In the genomic region with DNA sequence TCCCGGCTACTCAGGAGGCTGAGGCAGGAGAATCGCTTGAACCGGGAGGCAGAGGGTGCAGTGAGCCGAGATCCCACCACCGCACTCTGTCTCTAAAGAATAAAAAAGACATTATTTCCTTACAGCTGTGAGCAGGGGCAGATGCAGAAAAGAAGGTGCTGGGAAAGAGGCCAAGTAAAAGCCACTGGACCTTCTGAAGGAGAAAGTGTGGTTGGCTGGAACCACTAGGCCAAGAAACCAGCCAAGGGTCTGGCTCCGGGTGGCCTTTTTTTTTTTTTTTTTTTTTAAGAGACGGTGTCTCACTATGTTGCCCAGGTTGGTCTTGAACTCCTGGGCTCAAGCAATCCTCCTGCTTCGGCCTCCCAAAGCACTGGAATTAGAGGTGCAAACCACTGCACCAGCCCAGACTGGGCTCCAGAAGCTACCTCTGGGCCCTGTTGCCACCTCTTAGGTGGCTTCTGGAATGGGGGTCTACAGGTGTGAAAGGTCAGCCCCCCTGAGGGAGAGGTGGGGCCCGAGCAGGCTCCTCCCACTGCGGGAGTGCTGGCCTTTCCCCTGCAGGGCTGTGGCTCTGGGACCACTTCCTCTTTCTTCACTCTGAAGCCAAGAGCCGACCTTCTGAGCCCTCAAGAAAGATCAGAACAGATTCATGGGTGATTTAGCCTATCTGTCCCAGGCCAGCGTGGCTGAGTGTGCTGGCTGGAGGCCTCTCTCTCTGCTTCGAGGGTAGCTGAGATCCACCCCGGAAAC, we compare ENCODE assay signal across 8 cellular contexts. TPM values are rescaled to one million over a fixed set of nuclear protein-coding genes. Genes with fewer than 3 reads are reported as not detected.
DNase-seq lines count a peak whose midpoint lies in the region; ATAC-seq and TF ChIP-seq lines count a peak whose summit lies in the region.

Gene FGD2, plus strand, starts transcription at position 595 of the 750 bp plus-strand sequence. CDS start 163 bp downstream, outside the sequence.

- H3K4me1 ChIP-seq in breast epithelium (no peaks in the 10 kb centered on the region), mammary epithelial cell (ENCODE audit: insufficient read depth, low read length) (no peaks in the 10 kb centered on the region), muscle layer of colon (ENCODE audit: insufficient read depth, low read length) (no peaks in the 10 kb centered on the region)

- H3K9me3 ChIP-seq in breast epithelium: no peaks in the 10 kb centered on the region
- no peaks in the 10 kb centered on the region for H3K9me3 ChIP-seq in mammary epithelial cell (replicated peaks; ENCODE audit: insufficient read depth, low read length)
- H3K9me3 ChIP-seq in muscle layer of colon (ENCODE audit: low read length): no peaks in the 10 kb centered on the region

- WGBS in mammary epithelial cell (ENCODE audit: low coverage, missing lambda C conversion rate): 83% methylated on average over 13 of the region's 14 CpGs

- peak; percentile 59 for ATAC-seq in HG03066 (IDR thresholded peaks at IDR 0.05; ENCODE audit: low read depth, unreplicated experiment)
- ATAC-seq in activated B cell treated with CpG ODN at 0.5 μM for 24 hours (ENCODE audit: low read depth): peak; percentile 73

- DNase-seq in breast epithelium (ENCODE audit: low spot score in 2 of 2) (no peak), mammary epithelial cell (no peak), activated B cell treated with CpG ODN at 0.5 μM for 24 hours (peak; percentile 75), NCI-H1092 (lab: John Stamatoyannopoulos, UW) (no peak), DMS153 treated with DMSO at 0.1 percent for 48 hours (lab: John Stamatoyannopoulos, UW; ENCODE audit: unreplicated experiment) (no peak), NCI-H1436 treated with DMSO at 0.1 percent for 48 hours (lab: John Stamatoyannopoulos, UW) (no peak)

- BruUV-seq in mammary epithelial cell (replicated peaks; lab: Mats Ljungman, UMichigan): no TSS peak

- H3K9ac ChIP-seq in mammary epithelial cell (ENCODE audit: insufficient read depth, low read length): no peak within 1 kb of the TSS
- no peak within 1 kb of the TSS for H3K9ac ChIP-seq in muscle layer of colon (ENCODE audit: low read length)

- POLR2A ChIA-PET in activated B cell treated with CpG ODN at 0.5 μM for 24 hours (lab: Charles Lee): interaction anchor here (0.7 to 8.5 kb wide), 24 partner anchors 9 to 815 kb away, joined by 3 to 209 read pairs (median 6); partner anchors contain the start of genes C6orf89, MTCH1, PIM1 and PPIL1

- H3K27ac Mint-ChIP-seq in activated B cell treated with CpG ODN at 0.5 μM for 24 hours: peak within 1 kb of the TSS; percentile 92

- dilution Hi-C loops in mammary epithelial cell (cut with HindIII; ENCODE audit: low sequenced_read_pairs): no loop called here

- peak within 1 kb of the TSS; percentile 100 for H3K4me3 Mint-ChIP-seq in activated B cell treated with CpG ODN at 0.5 μM for 24 hours

- in situ Hi-C loops in mammary epithelial cell (cut with MboI; ENCODE audit: low sequenced_read_pairs in 2 of 2): loop anchor here (10.0 kb wide), 2 partner anchors 130 to 230 kb away; partner anchors contain the start of gene PPIL1 (in 1 of the 2)

- no peaks in the 10 kb centered on the region for H3K9me3 Mint-ChIP-seq in activated B cell treated with CpG ODN at 0.5 μM for 24 hours

- no peaks in the 10 kb centered on the region for H3K27me3 Mint-ChIP-seq in activated B cell treated with CpG ODN at 0.5 μM for 24 hours

- peaks cover 84% of the 10 kb centered on the region for H3K4me1 Mint-ChIP-seq in activated B cell treated with CpG ODN at 0.5 μM for 24 hours

- TF ChIP-seq POLR2A in breast epithelium (IDR thresholded peaks at IDR 0.05): no peak

- no peaks in the 10 kb centered on the region for H4K20me1 ChIP-seq in mammary epithelial cell (ENCODE audit: insufficient read depth, low read length)

- no peaks in the 10 kb centered on the region for H3K36me3 ChIP-seq in breast epithelium
- H3K36me3 ChIP-seq in mammary epithelial cell (ENCODE audit: insufficient read depth, low read length): no peaks in the 10 kb centered on the region
- no peaks in the 10 kb centered on the region for H3K36me3 ChIP-seq in muscle layer of colon (ENCODE audit: insufficient read depth, low read length)

- H3K36me3 Mint-ChIP-seq in activated B cell treated with CpG ODN at 0.5 μM for 24 hours (ENCODE audit: low read depth): peaks cover 45% of the 10 kb centered on the region

- TF ChIP-seq CTCF in breast epithelium (IDR thresholded peaks at IDR 0.05) (no peak), mammary epithelial cell (conservative IDR thresholded peaks at IDR 0.05 in 1 of 2, IDR thresholded peaks at IDR 0.05 in 1 of 2; ENCODE audit: extremely low read depth in 1 of 2, insufficient read depth in 1 of 2, low read depth in 1 of 2, low read length in 2 of 2) (no peak), activated B cell treated with CpG ODN at 0.5 μM for 24 hours (IDR thresholded peaks at IDR 0.05) (no peak)

- H3K27ac ChIP-seq in breast epithelium (no peak within 1 kb of the TSS), mammary epithelial cell (ENCODE audit: insufficient read depth, low read depth, low read length) (no peak within 1 kb of the TSS), muscle layer of colon (ENCODE audit: low read depth, low read length) (peak within 1 kb of the TSS; percentile 44)

- H3K4me2 ChIP-seq in mammary epithelial cell (ENCODE audit: insufficient read depth, low read depth, low read length): no peak within 1 kb of the TSS

- H3K79me2 ChIP-seq in mammary epithelial cell (ENCODE audit: insufficient read depth, low read length): no peaks in the 10 kb centered on the region

- H2AFZ ChIP-seq in mammary epithelial cell (ENCODE audit: low read depth, low read length): no peak within 1 kb of the TSS

- intact Hi-C loops in breast epithelium (cut with DNase I; ENCODE audit: low total_unique reads): no loop called here
- intact Hi-C loops in mammary epithelial cell (cut with micrococcal nuclease): no loop called here
- intact Hi-C loops in activated B cell treated with CpG ODN at 0.5 μM for 24 hours (cut with micrococcal nuclease): loop anchor here (1.0 to 10.0 kb wide), 8 partner anchors 28 to 812 kb away; partner anchors contain the start of genes CMTR1, KCTD20, PXT1 and SRSF3

- CTCF ChIA-PET in mammary epithelial cell (lab: Charles Lee; ENCODE audit: low non-redundant PET) (no interaction called here), activated B cell treated with CpG ODN at 0.5 μM for 24 hours (lab: Charles Lee) (interaction anchor here (1.1 to 4.6 kb wide), 4 partner anchors 13 to 205 kb away, joined by 3 to 74 read pairs (median 21); no protein-coding TSS in a partner anchor)

- peak within 1 kb of the TSS; percentile 33 to 41 (median 39) for H3K4me3 ChIP-seq in breast epithelium
- H3K4me3 ChIP-seq in mammary epithelial cell (replicated peaks in 1 of 3; ENCODE audit: insufficient read depth in 1 of 3, low read depth in 2 of 3, low read length in 3 of 3): no peak within 1 kb of the TSS
- no peak within 1 kb of the TSS for H3K4me3 ChIP-seq in muscle layer of colon (ENCODE audit: low read depth in 1 of 2, low read length in 2 of 2)

- H3K27me3 ChIP-seq in breast epithelium (no peaks in the 10 kb centered on the region), mammary epithelial cell (ENCODE audit: insufficient read depth, low read length) (no peaks in the 10 kb centered on the region), muscle layer of colon (ENCODE audit: control insufficient read depth in 1 of 2, insufficient read depth in 2 of 2, low read length in 2 of 2) (no peaks in the 10 kb centered on the region)

RNA-seq across cellular contexts. Expression of gene FGD2, which starts in this region (rescaled TPM):
- total RNA-seq in breast epithelium (10 to 100 TPM; 11.5 to 51.4 (median 18.6) TPM), mammary epithelial cell (not detected), activated B cell treated with CpG ODN at 0.5 μM for 24 hours (362 and 435 TPM in 2 replicates)
- not detected for polyA plus RNA-seq in mammary epithelial cell
- not detected for polyA minus RNA-seq in mammary epithelial cell

Comparison
In these comparisons a context has a peak if more than half of its experiments do, and no peak if none do; other contexts are left out.
1. RNA of gene FGD2 (total RNA-seq): 362 to 435 TPM in activated B cell treated with CpG ODN at 0.5 μM for 24 hours and 11.5 to 51.4 TPM in breast epithelium; not detected in mammary epithelial cell; every median in the first group is over 10 times any median in the second.
2. H3K4me3 ChIP-seq: peak in breast epithelium (3 of 3); none in mammary epithelial cell (0 of 3) and muscle layer of colon (0 of 2).